6 cellular contexts compared by ENCODE assay signal in the genomic region with DNA sequence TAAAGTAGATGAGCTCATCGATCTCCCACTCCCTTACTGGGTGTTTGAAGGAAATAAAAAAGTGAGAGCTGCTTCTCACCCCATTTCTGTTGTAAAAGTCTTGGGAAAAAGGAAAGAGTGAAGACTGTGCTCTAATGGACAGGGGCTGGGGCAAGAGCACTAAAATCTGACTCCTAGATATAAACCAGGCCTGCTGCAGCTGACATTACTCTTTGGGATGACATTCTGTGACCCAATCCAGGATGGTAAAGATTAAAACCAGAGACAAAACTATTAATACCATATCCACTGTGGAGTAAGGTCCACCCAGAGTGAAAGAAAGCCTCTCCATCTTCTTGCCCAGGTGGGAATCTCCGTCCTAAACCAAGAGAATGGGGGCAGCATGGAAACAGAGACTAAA. TPM values are rescaled to one million over a fixed set of nuclear protein-coding genes. Genes with fewer than 3 reads are reported as not detected.
"Had no signal": no experiment of that assay in that cellular context is flagged by ENCODE, and none has a peak within 500 bp of the region (broad histone marks: within the 10 kb centered on the region; RNA-seq: fewer than 3 reads in every experiment).

No MANE protein-coding gene starts in this region.

- H3K27ac ChIP-seq: HL-60 had no signal

- ATAC-seq: HepG2, K562 had no signal

- DNase-seq: IMR-90, KBM-7 had no signal

- H3K4me3 ChIP-seq: K562 had no signal

RNA-seq across cellular contexts. Expression of gene NEUROG2, which starts 20.1 kb away (rescaled TPM):
- polyA plus RNA-seq: HepG2, IgD-negative memory B cell, IMR-90 had no signal
